In genomic region chr7:101614939-101615302, GRCh38 we compare ENCODE assay signal across 1 cellular context.
TF ChIP-seq lines count a peak whose summit lies in the region.

No MANE protein-coding gene starts in this region.

TF ChIP-seq in H1, 55 proteins besides CTCF, POLR2A, EP300 and RAD21:
- TF ChIP-seq SIX5 (IDR thresholded peaks at IDR 0.05; ENCODE audit: low read depth, low read length) (no peak), SIN3A (conservative IDR thresholded peaks at IDR 0.05 in 1 of 2, IDR thresholded peaks at IDR 0.05 in 1 of 2; ENCODE audit: low read depth in 1 of 2, low read length in 2 of 2) (no peak), SP2 (IDR thresholded peaks at IDR 0.05; ENCODE audit: low read length) (no peak)
